ENCODE assay signal across 29 cellular contexts in genomic region chr6:167717455-167717854, GRCh38.
"Had no signal": no experiment of that assay in that cellular context is flagged by ENCODE, and none has a peak within 500 bp of the region (broad histone marks: within the 10 kb centered on the region; RNA-seq: fewer than 3 reads in every experiment).

No MANE protein-coding gene starts in this region.

- H3K27ac Mint-ChIP-seq: activated naive CD8-positive, alpha-beta T cell treated with anti-CD3 and anti-CD28 coated beads for 36 hours; activated T-cell treated with anti-CD3 and anti-CD28 coated beads, Interleukin-2, amount 50 U/mL, for 24 hours; brain; effector memory CD8-positive, alpha-beta T cell; nephron progenitor cell; stimulated activated memory B cell treated with anti-CD40 and anti-IgM and Interleukin-4, amounts not matched to agents 10 μg/mL and 1 μg/mL and 100 μg/mL, for 72 hours; stimulated activated naive CD8-positive, alpha-beta T cell treated with anti-CD3 and anti-CD28 coated beads, Interleukin-15, amount 100 ng/mL, for 72 hours; T-helper 1 cell treated with Interleukin-12 subunit alpha and Interleukin-12 subunit beta and Interleukin-4 antibody, amounts not matched to agents 30 μg/mL and 1 μg/mL, for 36 hours had no signal

- ATAC-seq: effector memory CD8-positive, alpha-beta T cell; gastroesophageal sphincter; lower lobe of right lung; pancreas; psoas muscle; stimulated activated memory B cell treated with anti-CD40 and anti-IgM and Interleukin-4, amounts not matched to agents 10 μg/mL and 1 μg/mL and 100 μg/mL, for 72 hours; stimulated activated naive CD8-positive, alpha-beta T cell treated with anti-CD3 and anti-CD28 coated beads, Interleukin-15, amount 100 ng/mL, for 72 hours had no signal

- H3K4me3 Mint-ChIP-seq: activated naive CD8-positive, alpha-beta T cell treated with anti-CD3 and anti-CD28 coated beads for 36 hours; activated T-cell treated with anti-CD3 and anti-CD28 coated beads, Interleukin-2, amount 50 U/mL, for 24 hours; brain; effector memory CD8-positive, alpha-beta T cell; nephron progenitor cell; stimulated activated memory B cell treated with anti-CD40 and anti-IgM and Interleukin-4, amounts not matched to agents 10 μg/mL and 1 μg/mL and 100 μg/mL, for 72 hours; stimulated activated naive CD8-positive, alpha-beta T cell treated with anti-CD3 and anti-CD28 coated beads, Interleukin-15, amount 100 ng/mL, for 72 hours; T-helper 1 cell treated with Interleukin-12 subunit alpha and Interleukin-12 subunit beta and Interleukin-4 antibody, amounts not matched to agents 30 μg/mL and 1 μg/mL, for 36 hours had no signal

- H3K36me3 Mint-ChIP-seq: activated naive CD8-positive, alpha-beta T cell treated with anti-CD3 and anti-CD28 coated beads for 36 hours; brain; stimulated activated memory B cell treated with anti-CD40 and anti-IgM and Interleukin-4, amounts not matched to agents 10 μg/mL and 1 μg/mL and 100 μg/mL, for 72 hours had no signal

- H3K9me3 Mint-ChIP-seq: activated T-cell treated with anti-CD3 and anti-CD28 coated beads, Interleukin-2, amount 50 U/mL, for 24 hours; T-helper 1 cell treated with Interleukin-12 subunit alpha and Interleukin-12 subunit beta and Interleukin-4 antibody, amounts not matched to agents 30 μg/mL and 1 μg/mL, for 36 hours had no signal

- DNase-seq: activated CD4-positive, alpha-beta T cell treated with anti-CD3 and anti-CD28 coated beads for 4 hours; activated CD4-positive, alpha-beta T cell treated with anti-CD3 and anti-CD28 coated beads, Interleukin-2, amount 50 U/mL, for 4 hours; activated CD8-positive, alpha-beta memory T cell treated with anti-CD3 and anti-CD28 coated beads for 24 hours; activated CD8-positive, alpha-beta memory T cell treated with anti-CD3 and anti-CD28 coated beads, Interleukin-2, amount 50 U/mL, for 4 hours; activated naive CD8-positive, alpha-beta T cell treated with anti-CD3 and anti-CD28 coated beads for 36 hours; activated T-cell treated with anti-CD3 and anti-CD28 coated beads, Interleukin-2, amount 50 U/mL, for 24 hours; cerebellar nuclear complex; colonic mucosa; dorsolateral prefrontal cortex; effector memory CD8-positive, alpha-beta T cell; kidney; lower lobe of right lung; mesenchymal stem cell; nephron progenitor cell; pancreas; psoas muscle; small intestine; stimulated activated CD4-positive, alpha-beta T cell treated with anti-CD3 and anti-CD28 coated beads, Interleukin-1b, Interleukin-23, amount 100 ng/mL, for 48 hours; stimulated activated CD4-positive, alpha-beta T cell treated with anti-CD3 and anti-CD28 coated beads, Interleukin-4, amount 100 ng/mL, for 4 hours; stimulated activated CD8-positive, alpha-beta memory T cell treated with anti-CD3 and anti-CD28 coated beads, Interleukin-4, amount 100 ng/mL, for 48 hours; stimulated activated naive CD8-positive, alpha-beta T cell treated with anti-CD3 and anti-CD28 coated beads, Interleukin-15, amount 100 ng/mL, for 72 hours; substantia nigra; SW 1271; T-helper 9 cell; upper lobe of left lung had no signal

- H3K27me3 Mint-ChIP-seq: brain had no signal

- H3K4me1 Mint-ChIP-seq: activated naive CD8-positive, alpha-beta T cell treated with anti-CD3 and anti-CD28 coated beads for 36 hours; stimulated activated memory B cell treated with anti-CD40 and anti-IgM and Interleukin-4, amounts not matched to agents 10 μg/mL and 1 μg/mL and 100 μg/mL, for 72 hours; stimulated activated naive CD8-positive, alpha-beta T cell treated with anti-CD3 and anti-CD28 coated beads, Interleukin-15, amount 100 ng/mL, for 72 hours had no signal
